Comparison of ENCODE assay signal across 24 cellular contexts in genomic region chr9:86069206-86069869, GRCh38. TPM values are rescaled to one million over a fixed set of nuclear protein-coding genes. Genes with fewer than 3 reads are reported as not detected.
A peak's percentile ranks its signal among the peaks of the same experiment; 100 is the strongest.
DNase-seq lines count a peak whose midpoint lies in the region; ATAC-seq and TF ChIP-seq lines count a peak whose summit lies in the region.
"Had no signal": no experiment of that assay in that cellular context is flagged by ENCODE, and none has a peak within 500 bp of the region (broad histone marks: within the 10 kb centered on the region; RNA-seq: fewer than 3 reads in every experiment).

No MANE protein-coding gene starts in this region.

- H3K27ac ChIP-seq in neutrophil, result peak overlapping the region; percentile 75
- H3K27ac ChIP-seq: esophagus squamous epithelium, Peyer's patch, SJSA1 had no signal

- DNase-seq in Jurkat, Clone E6-1 (ENCODE audit: low read depth, low spot score), result peak; percentile 25
- DNase-seq in NOMO-1 treated with dmso at 0.1 percent for 144 hours (lab: John Stamatoyannopoulos, UW; ENCODE audit: unreplicated experiment) (peak; percentile 36), amniotic epithelial cell (ENCODE audit: low read depth) (peak; percentile 41), SW480 (ENCODE audit: low spot score) (no peak), OCI-M2 (lab: John Stamatoyannopoulos, UW; ENCODE audit: unreplicated experiment) (no peak)
- DNase-seq: activated CD4-positive, alpha-beta T cell treated with anti-CD3 and anti-CD28 coated beads for 48 hours; activated CD8-positive, alpha-beta memory T cell treated with anti-CD3 and anti-CD28 coated beads for 24 hours; activated effector memory CD4-positive, alpha-beta T cell treated with anti-CD3 and anti-CD28 coated beads, Interleukin-2, amount 50 U/mL, for 16 hours; activated naive CD8-positive, alpha-beta T cell treated with anti-CD3 and anti-CD28 coated beads, Interleukin-2, amount 10 ng/mL, durations not matched to agents 7 days and 5 days; C1 segment of cervical spinal cord; DND-41; esophagus squamous epithelium; NCI-H1105 treated with DMSO at 0.1 percent for 48 hours; NCI-H2029 treated with DMSO at 0.1 percent for 48 hours; NCI-H226; NCI-H774; Peyer's patch; stimulated activated CD4-positive, alpha-beta T cell treated with anti-CD3 and anti-CD28 coated beads, Interleukin-4, amount 100 ng/mL, for 24 hours; substantia nigra had no signal

- H3K9me3 ChIP-seq in neutrophil, result no peaks in the 10 kb centered on the region
- H3K9me3 ChIP-seq: esophagus squamous epithelium, Peyer's patch, SJSA1 had no signal

- H3K27me3 ChIP-seq in neutrophil, result no peaks in the 10 kb centered on the region
- H3K27me3 ChIP-seq: esophagus squamous epithelium, Peyer's patch, SJSA1 had no signal

- H3K36me3 ChIP-seq in neutrophil, result no peaks in the 10 kb centered on the region
- H3K36me3 ChIP-seq: esophagus squamous epithelium had no signal

- no peak for ATAC-seq in GM18519 (IDR thresholded peaks at IDR 0.05; ENCODE audit: low FRiP score, unreplicated experiment)
- ATAC-seq: sciatic nerve; stimulated activated memory B cell treated with anti-CD40 and anti-IgM and Interleukin-4, amounts not matched to agents 10 μg/mL and 1 μg/mL and 100 μg/mL, for 72 hours had no signal

- H3K4me3 ChIP-seq in Jurkat, Clone E6-1 (ENCODE audit: low read length), result no peak overlapping the region
- peak overlapping the region; percentile 4 to 12 for H3K4me3 ChIP-seq in neutrophil (ENCODE audit: low read depth in 1 of 2, low read length in 1 of 2)
- H3K4me3 ChIP-seq: esophagus squamous epithelium, Peyer's patch, SJSA1 had no signal

- H3K4me1 ChIP-seq in neutrophil (ENCODE audit: control insufficient read depth in 1 of 2, insufficient read depth in 1 of 2, low read depth in 1 of 2, low read length in 1 of 2), result peaks cover 37 to 38% of the 10 kb centered on the region in 2 experiments
- H3K4me1 ChIP-seq: esophagus squamous epithelium, Peyer's patch, SJSA1 had no signal

- no peak for TF ChIP-seq CTCF in neutrophil (IDR thresholded peaks at IDR 0.05)

RNA-seq across cellular contexts. Expression of gene GOLM1, which starts 30.0 kb away (rescaled TPM):
- polyA plus RNA-seq in Jurkat, Clone E6-1 (2012; ENCODE audit: insufficient read depth, insufficient read length), result 42.3 TPM

Comparison
In these comparisons a context has a peak if more than half of its experiments do, and no peak if none do; other contexts are left out.
1. DNase-seq: peak in Jurkat, Clone E6-1 (single experiment), NOMO-1 treated with dmso at 0.1 percent for 144 hours (single experiment) and amniotic epithelial cell (single experiment); none in SW480 (single experiment) and OCI-M2 (single experiment).